In genomic region chr1:228404107-228404720, GRCh38 we compare ENCODE assay signal across 10 cellular contexts. TPM values are rescaled to one million over a fixed set of nuclear protein-coding genes. Genes with fewer than 3 reads are reported as not detected.
DNase-seq lines count a peak whose midpoint lies in the region; ATAC-seq and TF ChIP-seq lines count a peak whose summit lies in the region.
"Had no signal": no experiment of that assay in that cellular context is flagged by ENCODE, and none has a peak within 500 bp of the region (broad histone marks: within the 10 kb centered on the region; RNA-seq: fewer than 3 reads in every experiment).

No MANE protein-coding gene starts in this region.

- no peaks in the 10 kb centered on the region for H3K27me3 Mint-ChIP-seq in activated CD8-positive, alpha-beta T cell treated with anti-CD3 and anti-CD28 coated beads for 36 hours

- H3K27me3 ChIP-seq in AG04450 (ENCODE audit: control insufficient read depth, insufficient read depth, low read length) (no peaks in the 10 kb centered on the region), HAP-1 (ENCODE audit: low read depth) (no peaks in the 10 kb centered on the region), left lung (no peaks in the 10 kb centered on the region)

- no peaks in the 10 kb centered on the region for H3K9me3 Mint-ChIP-seq in activated CD8-positive, alpha-beta T cell treated with anti-CD3 and anti-CD28 coated beads for 36 hours

- TF ChIP-seq CTCF in AG04450 (IDR thresholded peaks at IDR 0.05; ENCODE audit: low read depth, low read length) (no peak), left lung (IDR thresholded peaks at IDR 0.05) (no peak)
- no peak for TF ChIP-seq CTCF in activated CD8-positive, alpha-beta T cell treated with anti-CD3 and anti-CD28 coated beads for 36 hours (IDR thresholded peaks at IDR 0.05)

- H3K36me3 ChIP-seq in HAP-1 (replicated peaks), result peaks cover 33% of the 10 kb centered on the region
- peaks cover 0 to 42% of the 10 kb centered on the region in 2 donors for H3K36me3 ChIP-seq in left lung

- H3K4me1 Mint-ChIP-seq in activated CD8-positive, alpha-beta T cell treated with anti-CD3 and anti-CD28 coated beads for 36 hours (ENCODE audit: low read depth), result peaks cover 47% of the 10 kb centered on the region

- in situ Hi-C loops in HAP-1 (cut with MboI; ENCODE audit: low sequenced_read_pairs), result no loop called here

- peak overlapping the region; percentile 79 for H3K27ac Mint-ChIP-seq in activated CD8-positive, alpha-beta T cell treated with anti-CD3 and anti-CD28 coated beads for 36 hours

- no peaks in the 10 kb centered on the region; the same call in 1 of the 2 replicates for H3K9me3 ChIP-seq in AG04450 (ENCODE audit: control insufficient read depth, insufficient read depth, low read length)
- H3K9me3 ChIP-seq in HAP-1, result no peaks in the 10 kb centered on the region
- no peaks in the 10 kb centered on the region for H3K9me3 ChIP-seq in left lung

- DNase-seq in AG04450 (ENCODE audit: low read depth, low spot score) (no peak), HAP-1 (ENCODE audit: low spot score in 2 of 2) (no peak), left lung (peak; percentile 25), HUDEP-2 (lab: John Stamatoyannopoulos, UW; ENCODE audit: unreplicated experiment in 76 of 76) (no peak), NCI-H2227 (lab: John Stamatoyannopoulos, UW; ENCODE audit: unreplicated experiment) (no peak), NCI-H446 treated with DMSO at 0.1 percent for 48 hours (lab: John Stamatoyannopoulos, UW) (no peak)
- DNase-seq in activated CD8-positive, alpha-beta T cell treated with anti-CD3 and anti-CD28 coated beads for 36 hours, result peak; percentile 27
- DNase-seq: NCI-H187 treated with DMSO at 0.1 percent for 48 hours had no signal

- no peak for ATAC-seq in activated CD8-positive, alpha-beta T cell treated with anti-CD3 and anti-CD28 coated beads for 36 hours
- ATAC-seq in left lung (no peak), GM21529 (IDR thresholded peaks at IDR 0.05; ENCODE audit: unreplicated experiment) (no peak)

- peaks cover 53% of the 10 kb centered on the region for H3K36me3 Mint-ChIP-seq in activated CD8-positive, alpha-beta T cell treated with anti-CD3 and anti-CD28 coated beads for 36 hours (ENCODE audit: low read depth)

- H3K4me3 Mint-ChIP-seq in activated CD8-positive, alpha-beta T cell treated with anti-CD3 and anti-CD28 coated beads for 36 hours, result peak overlapping the region; percentile 98

- intact Hi-C loops in activated CD8-positive, alpha-beta T cell treated with anti-CD3 and anti-CD28 coated beads for 36 hours (cut with micrococcal nuclease), result no loop called here
- intact Hi-C loops in left lung (cut with DNase I), result no loop called here

- peak overlapping the region; percentile 91 for H3K4me3 ChIP-seq in AG04450 (ENCODE audit: low read depth, low read length)
- peak overlapping the region; percentile 5 for H3K4me3 ChIP-seq in HAP-1
- no peak overlapping the region for H3K4me3 ChIP-seq in left lung

- H3K4me1 ChIP-seq in HAP-1, result peaks cover 8% of the 10 kb centered on the region; the same call in 1 of the 2 replicates
- peaks cover 23 to 45% of the 10 kb centered on the region in 2 donors for H3K4me1 ChIP-seq in left lung

- H3K27ac ChIP-seq in AG04450 (ENCODE audit: low read depth, low read length) (peak overlapping the region; percentile 39), left lung (no peak overlapping the region)

- POLR2A ChIA-PET in AG04450 (lab: Yijun Ruan, JAX), result interaction anchor here (0.6 to 0.7 kb wide), 2 partner anchors 54 to 73 kb away, joined by 3 to 7 read pairs; no protein-coding TSS in a partner anchor
- POLR2A ChIA-PET in activated CD8-positive, alpha-beta T cell treated with anti-CD3 and anti-CD28 coated beads for 36 hours (lab: Charles Lee), result interaction anchor here (1.1 to 3.6 kb wide), 4 partner anchors 9 to 60 kb away, joined by 4 to 22 read pairs (median 9); a partner anchor contains a TSS

- CTCF ChIA-PET in AG04450 (lab: Charles Lee), result interaction anchor here (1.7 to 2.0 kb wide), 2 partner anchors 11 kb away, joined by 5 to 11 read pairs; no protein-coding TSS in a partner anchor
- CTCF ChIA-PET in activated CD8-positive, alpha-beta T cell treated with anti-CD3 and anti-CD28 coated beads for 36 hours (lab: Charles Lee), result interaction anchor here (1.1 to 2.1 kb wide), 4 partner anchors 12 to 97 kb away, joined by 3 to 8 read pairs (median 4); a partner anchor contains a TSS

RNA-seq across cellular contexts. Expression of gene TRIM11, which starts 2.4 kb away (rescaled TPM):
- 5.7 and 6.1 TPM in 2 replicates for polyA plus RNA-seq in AG04450 (2011; rRNA removed)
- 9.1 and 10.7 TPM in 2 replicates for polyA minus RNA-seq in AG04450 (2011; rRNA and poly(A)+ RNA removed)
- total RNA-seq in activated CD8-positive, alpha-beta T cell treated with anti-CD3 and anti-CD28 coated beads for 36 hours, result 10 to 100 TPM; 30.7 to 32.1 TPM
- 10 to 100 TPM; 21.5 to 27.1 TPM for total RNA-seq in left lung

RNA-seq across cellular contexts. Expression of gene TRIM17, which starts 12.4 kb away (rescaled TPM):
- polyA plus RNA-seq in AG04450 (2011; rRNA removed), result 0.16 and 0.27 TPM in 2 replicates
- 0.52 and 0.92 TPM in 2 replicates for polyA minus RNA-seq in AG04450 (2011; rRNA and poly(A)+ RNA removed)
- total RNA-seq in activated CD8-positive, alpha-beta T cell treated with anti-CD3 and anti-CD28 coated beads for 36 hours, result 1 to 10 TPM; 1.9 to 2.7 TPM
- total RNA-seq in left lung, result 1 to 10 TPM; 1.3 to 2.9 TPM
- total RNA-seq: Daoy had no signal

Comparison
In these comparisons a context has a peak if more than half of its experiments do, and no peak if none do; other contexts are left out.
1. DNase-seq: peak in activated CD8-positive, alpha-beta T cell treated with anti-CD3 and anti-CD28 coated beads for 36 hours (single experiment) and left lung (2 of 2); none in AG04450 (single experiment), HAP-1 (0 of 2), HUDEP-2 (0 of 76), NCI-H2227 (single experiment) and NCI-H446 treated with DMSO at 0.1 percent for 48 hours (single experiment).
2. H3K4me3 ChIP-seq: peak in AG04450 (single experiment) and HAP-1 (single experiment); none in left lung (0 of 2).